ENCODE assay signal across 1 cellular context in genomic region chr18:74722237-74722636, GRCh38.
TF ChIP-seq lines count a peak whose summit lies in the region.

No MANE protein-coding gene starts in this region.

TF ChIP-seq in HepG2, 621 proteins besides CTCF, POLR2A, EP300 and RAD21 (continued from another document):
- TF ChIP-seq ZNF318 (CRISPR knock-in tag; IDR thresholded peaks at IDR 0.05) (no peak), ZNF136 (CRISPR knock-in tag; IDR thresholded peaks at IDR 0.05; ENCODE audit: low read depth) (no peak), AHR (CRISPR knock-in tag; IDR thresholded peaks at IDR 0.05) (no peak), ZNF24 (IDR thresholded peaks at IDR 0.05) (no peak), TRAFD1 (CRISPR knock-in tag; IDR thresholded peaks at IDR 0.05; ENCODE audit: borderline replicate concordance) (no peak), ELF1 (CRISPR knock-in tag; IDR thresholded peaks at IDR 0.05) (no peak)
TF ChIP-seq in HepG2: peak in this region for 0.
